ENCODE assay signal across 1 cellular context in the genomic region with DNA sequence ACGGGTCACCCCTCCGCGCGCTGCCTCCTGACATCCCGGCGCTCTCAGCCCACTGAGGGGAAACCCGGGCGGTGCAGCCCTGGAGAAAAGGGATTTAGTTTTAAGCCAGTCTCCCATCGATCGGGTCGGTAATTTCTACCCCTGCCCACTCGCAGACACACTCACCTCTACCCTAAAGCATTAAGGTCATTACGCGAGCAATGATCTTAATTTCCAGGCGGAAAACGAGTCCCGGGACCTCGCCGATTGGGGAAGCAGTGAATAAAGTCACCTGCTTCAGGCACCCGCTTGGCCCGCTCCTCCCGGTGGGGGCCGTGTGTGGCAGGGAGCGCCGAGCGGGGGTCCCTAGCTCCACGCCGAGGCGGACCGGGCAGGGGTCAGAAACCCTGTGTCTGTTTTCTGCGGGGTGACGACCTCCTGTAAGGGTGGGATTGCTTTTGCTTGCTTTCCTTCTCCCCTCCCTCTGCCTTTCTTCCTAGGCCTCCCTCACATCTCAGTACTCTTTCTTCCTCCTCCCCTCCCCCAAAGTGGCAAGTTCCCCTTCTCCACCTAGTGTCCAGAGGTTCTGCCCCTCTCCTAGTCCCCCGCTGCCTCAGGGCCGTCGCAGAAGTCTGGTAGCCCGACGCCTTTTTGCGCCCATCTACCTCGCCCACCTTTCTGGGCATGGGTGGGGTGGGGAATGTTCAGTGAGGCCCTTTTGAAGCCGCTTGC.
TF ChIP-seq lines count a peak whose summit lies in the region.

No MANE protein-coding gene starts in this region.

TF ChIP-seq in HepG2, 621 proteins besides CTCF, POLR2A, EP300 and RAD21 (continued from another document):
- TF ChIP-seq, protein P1, sequence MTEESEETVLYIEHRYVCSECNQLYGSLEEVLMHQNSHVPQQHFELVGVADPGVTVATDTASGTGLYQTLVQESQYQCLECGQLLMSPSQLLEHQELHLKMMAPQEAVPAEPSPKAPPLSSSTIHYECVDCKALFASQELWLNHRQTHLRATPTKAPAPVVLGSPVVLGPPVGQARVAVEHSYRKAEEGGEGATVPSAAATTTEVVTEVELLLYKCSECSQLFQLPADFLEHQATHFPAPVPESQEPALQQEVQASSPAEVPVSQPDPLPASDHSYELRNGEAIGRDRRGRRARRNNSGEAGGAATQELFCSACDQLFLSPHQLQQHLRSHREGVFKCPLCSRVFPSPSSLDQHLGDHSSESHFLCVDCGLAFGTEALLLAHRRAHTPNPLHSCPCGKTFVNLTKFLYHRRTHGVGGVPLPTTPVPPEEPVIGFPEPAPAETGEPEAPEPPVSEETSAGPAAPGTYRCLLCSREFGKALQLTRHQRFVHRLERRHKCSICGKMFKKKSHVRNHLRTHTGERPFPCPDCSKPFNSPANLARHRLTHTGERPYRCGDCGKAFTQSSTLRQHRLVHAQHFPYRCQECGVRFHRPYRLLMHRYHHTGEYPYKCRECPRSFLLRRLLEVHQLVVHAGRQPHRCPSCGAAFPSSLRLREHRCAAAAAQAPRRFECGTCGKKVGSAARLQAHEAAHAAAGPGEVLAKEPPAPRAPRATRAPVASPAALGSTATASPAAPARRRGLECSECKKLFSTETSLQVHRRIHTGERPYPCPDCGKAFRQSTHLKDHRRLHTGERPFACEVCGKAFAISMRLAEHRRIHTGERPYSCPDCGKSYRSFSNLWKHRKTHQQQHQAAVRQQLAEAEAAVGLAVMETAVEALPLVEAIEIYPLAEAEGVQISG (CRISPR knock-in tag; IDR thresholded peaks at IDR 0.05), result no peak
- no peak for TF ChIP-seq RORA (CRISPR knock-in tag; IDR thresholded peaks at IDR 0.05)
- TF ChIP-seq, protein P2, sequence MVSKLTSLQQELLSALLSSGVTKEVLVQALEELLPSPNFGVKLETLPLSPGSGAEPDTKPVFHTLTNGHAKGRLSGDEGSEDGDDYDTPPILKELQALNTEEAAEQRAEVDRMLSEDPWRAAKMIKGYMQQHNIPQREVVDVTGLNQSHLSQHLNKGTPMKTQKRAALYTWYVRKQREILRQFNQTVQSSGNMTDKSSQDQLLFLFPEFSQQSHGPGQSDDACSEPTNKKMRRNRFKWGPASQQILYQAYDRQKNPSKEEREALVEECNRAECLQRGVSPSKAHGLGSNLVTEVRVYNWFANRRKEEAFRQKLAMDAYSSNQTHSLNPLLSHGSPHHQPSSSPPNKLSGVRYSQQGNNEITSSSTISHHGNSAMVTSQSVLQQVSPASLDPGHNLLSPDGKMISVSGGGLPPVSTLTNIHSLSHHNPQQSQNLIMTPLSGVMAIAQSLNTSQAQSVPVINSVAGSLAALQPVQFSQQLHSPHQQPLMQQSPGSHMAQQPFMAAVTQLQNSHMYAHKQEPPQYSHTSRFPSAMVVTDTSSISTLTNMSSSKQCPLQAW (CRISPR knock-in tag; IDR thresholded peaks at IDR 0.05), result no peak
- TF ChIP-seq TBX2 (CRISPR knock-in tag; IDR thresholded peaks at IDR 0.05; ENCODE audit: borderline replicate concordance), result no peak
- TF ChIP-seq ZNF180 (CRISPR knock-in tag; IDR thresholded peaks at IDR 0.05; ENCODE audit: borderline replicate concordance, low read depth), result no peak
- TF ChIP-seq BRCA1 (CRISPR knock-in tag; IDR thresholded peaks at IDR 0.05), result no peak
- TF ChIP-seq CBX2 (IDR thresholded peaks at IDR 0.05; ENCODE audit: low read depth, low read length), result no peak; the same call in 1 of the 2 replicates
- peak; percentile 84; the same call in 1 of the 2 replicates for TF ChIP-seq CBX2 (CRISPR knock-in tag; IDR thresholded peaks at IDR 0.05; ENCODE audit: low read depth)
- TF ChIP-seq, protein P3, sequence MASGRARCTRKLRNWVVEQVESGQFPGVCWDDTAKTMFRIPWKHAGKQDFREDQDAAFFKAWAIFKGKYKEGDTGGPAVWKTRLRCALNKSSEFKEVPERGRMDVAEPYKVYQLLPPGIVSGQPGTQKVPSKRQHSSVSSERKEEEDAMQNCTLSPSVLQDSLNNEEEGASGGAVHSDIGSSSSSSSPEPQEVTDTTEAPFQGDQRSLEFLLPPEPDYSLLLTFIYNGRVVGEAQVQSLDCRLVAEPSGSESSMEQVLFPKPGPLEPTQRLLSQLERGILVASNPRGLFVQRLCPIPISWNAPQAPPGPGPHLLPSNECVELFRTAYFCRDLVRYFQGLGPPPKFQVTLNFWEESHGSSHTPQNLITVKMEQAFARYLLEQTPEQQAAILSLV (CRISPR knock-in tag; IDR thresholded peaks at IDR 0.05; ENCODE audit: borderline replicate concordance), result no peak
- no peak for TF ChIP-seq NPAS2 (CRISPR knock-in tag; IDR thresholded peaks at IDR 0.05; ENCODE audit: borderline replicate concordance)
- TF ChIP-seq, protein P4, sequence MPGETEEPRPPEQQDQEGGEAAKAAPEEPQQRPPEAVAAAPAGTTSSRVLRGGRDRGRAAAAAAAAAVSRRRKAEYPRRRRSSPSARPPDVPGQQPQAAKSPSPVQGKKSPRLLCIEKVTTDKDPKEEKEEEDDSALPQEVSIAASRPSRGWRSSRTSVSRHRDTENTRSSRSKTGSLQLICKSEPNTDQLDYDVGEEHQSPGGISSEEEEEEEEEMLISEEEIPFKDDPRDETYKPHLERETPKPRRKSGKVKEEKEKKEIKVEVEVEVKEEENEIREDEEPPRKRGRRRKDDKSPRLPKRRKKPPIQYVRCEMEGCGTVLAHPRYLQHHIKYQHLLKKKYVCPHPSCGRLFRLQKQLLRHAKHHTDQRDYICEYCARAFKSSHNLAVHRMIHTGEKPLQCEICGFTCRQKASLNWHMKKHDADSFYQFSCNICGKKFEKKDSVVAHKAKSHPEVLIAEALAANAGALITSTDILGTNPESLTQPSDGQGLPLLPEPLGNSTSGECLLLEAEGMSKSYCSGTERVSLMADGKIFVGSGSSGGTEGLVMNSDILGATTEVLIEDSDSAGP (CRISPR knock-in tag; IDR thresholded peaks at IDR 0.05; ENCODE audit: borderline replicate concordance), result peak; percentile 1; the same call in 1 of the 2 replicates
- TF ChIP-seq EZH2 (conservative IDR thresholded peaks at IDR 0.05; ENCODE audit: low read depth, low read length), result peak; percentile 79
- TF ChIP-seq, protein P5, sequence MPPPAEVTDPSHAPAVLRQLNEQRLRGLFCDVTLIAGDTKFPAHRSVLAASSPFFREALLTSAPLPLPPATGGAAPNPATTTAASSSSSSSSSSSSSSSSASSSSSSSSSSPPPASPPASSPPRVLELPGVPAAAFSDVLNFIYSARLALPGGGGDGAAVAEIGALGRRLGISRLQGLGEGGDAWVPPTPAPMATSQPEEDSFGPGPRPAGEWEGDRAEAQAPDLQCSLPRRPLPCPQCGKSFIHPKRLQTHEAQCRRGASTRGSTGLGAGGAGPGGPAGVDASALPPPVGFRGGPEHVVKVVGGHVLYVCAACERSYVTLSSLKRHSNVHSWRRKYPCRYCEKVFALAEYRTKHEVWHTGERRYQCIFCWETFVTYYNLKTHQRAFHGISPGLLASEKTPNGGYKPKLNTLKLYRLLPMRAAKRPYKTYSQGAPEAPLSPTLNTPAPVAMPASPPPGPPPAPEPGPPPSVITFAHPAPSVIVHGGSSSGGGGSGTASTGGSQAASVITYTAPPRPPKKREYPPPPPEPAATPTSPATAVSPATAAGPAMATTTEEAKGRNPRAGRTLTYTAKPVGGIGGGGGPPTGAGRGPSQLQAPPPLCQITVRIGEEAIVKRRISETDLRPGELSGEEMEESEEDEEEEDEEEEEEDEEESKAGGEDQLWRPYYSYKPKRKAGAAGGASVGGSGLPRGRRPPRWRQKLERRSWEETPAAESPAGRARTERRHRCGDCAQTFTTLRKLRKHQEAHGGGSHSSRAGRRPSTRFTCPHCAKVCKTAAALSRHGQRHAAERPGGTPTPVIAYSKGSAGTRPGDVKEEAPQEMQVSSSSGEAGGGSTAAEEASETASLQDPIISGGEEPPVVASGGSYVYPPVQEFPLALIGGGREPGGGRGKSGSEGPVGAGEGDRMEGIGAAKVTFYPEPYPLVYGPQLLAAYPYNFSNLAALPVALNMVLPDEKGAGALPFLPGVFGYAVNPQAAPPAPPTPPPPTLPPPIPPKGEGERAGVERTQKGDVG (CRISPR knock-in tag; IDR thresholded peaks at IDR 0.05; ENCODE audit: borderline replicate concordance), result no peak
- TF ChIP-seq CENPT (CRISPR knock-in tag; IDR thresholded peaks at IDR 0.05; ENCODE audit: low read depth), result no peak
- TF ChIP-seq, protein P6, sequence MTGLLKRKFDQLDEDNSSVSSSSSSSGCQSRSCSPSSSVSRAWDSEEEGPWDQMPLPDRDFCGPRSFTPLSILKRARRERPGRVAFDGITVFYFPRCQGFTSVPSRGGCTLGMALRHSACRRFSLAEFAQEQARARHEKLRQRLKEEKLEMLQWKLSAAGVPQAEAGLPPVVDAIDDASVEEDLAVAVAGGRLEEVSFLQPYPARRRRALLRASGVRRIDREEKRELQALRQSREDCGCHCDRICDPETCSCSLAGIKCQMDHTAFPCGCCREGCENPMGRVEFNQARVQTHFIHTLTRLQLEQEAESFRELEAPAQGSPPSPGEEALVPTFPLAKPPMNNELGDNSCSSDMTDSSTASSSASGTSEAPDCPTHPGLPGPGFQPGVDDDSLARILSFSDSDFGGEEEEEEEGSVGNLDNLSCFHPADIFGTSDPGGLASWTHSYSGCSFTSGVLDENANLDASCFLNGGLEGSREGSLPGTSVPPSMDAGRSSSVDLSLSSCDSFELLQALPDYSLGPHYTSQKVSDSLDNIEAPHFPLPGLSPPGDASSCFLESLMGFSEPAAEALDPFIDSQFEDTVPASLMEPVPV (CRISPR knock-in tag; IDR thresholded peaks at IDR 0.05), result no peak
- TF ChIP-seq, protein P7, sequence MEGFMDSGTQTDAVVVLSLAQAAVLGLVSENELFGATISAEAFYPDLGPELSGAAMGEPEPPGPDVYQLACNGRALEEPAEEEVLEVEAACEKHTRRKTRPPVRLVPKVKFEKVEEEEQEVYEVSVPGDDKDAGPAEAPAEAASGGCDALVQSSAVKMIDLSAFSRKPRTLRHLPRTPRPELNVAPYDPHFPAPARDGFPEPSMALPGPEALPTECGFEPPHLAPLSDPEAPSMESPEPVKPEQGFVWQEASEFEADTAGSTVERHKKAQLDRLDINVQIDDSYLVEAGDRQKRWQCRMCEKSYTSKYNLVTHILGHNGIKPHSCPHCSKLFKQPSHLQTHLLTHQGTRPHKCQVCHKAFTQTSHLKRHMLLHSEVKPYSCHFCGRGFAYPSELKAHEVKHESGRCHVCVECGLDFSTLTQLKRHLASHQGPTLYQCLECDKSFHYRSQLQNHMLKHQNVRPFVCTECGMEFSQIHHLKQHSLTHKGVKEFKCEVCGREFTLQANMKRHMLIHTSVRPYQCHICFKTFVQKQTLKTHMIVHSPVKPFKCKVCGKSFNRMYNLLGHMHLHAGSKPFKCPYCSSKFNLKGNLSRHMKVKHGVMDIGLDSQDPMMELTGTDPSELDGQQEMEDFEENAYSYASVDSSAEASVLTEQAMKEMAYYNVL (CRISPR knock-in tag; IDR thresholded peaks at IDR 0.05; ENCODE audit: borderline replicate concordance), result 0 out of 2 replicates have a peak, but pooled peaks have one; percentile 0
- no peak for TF ChIP-seq NR1H2 (CRISPR knock-in tag; IDR thresholded peaks at IDR 0.05; ENCODE audit: borderline replicate concordance, low read depth)
- TF ChIP-seq, protein P8, sequence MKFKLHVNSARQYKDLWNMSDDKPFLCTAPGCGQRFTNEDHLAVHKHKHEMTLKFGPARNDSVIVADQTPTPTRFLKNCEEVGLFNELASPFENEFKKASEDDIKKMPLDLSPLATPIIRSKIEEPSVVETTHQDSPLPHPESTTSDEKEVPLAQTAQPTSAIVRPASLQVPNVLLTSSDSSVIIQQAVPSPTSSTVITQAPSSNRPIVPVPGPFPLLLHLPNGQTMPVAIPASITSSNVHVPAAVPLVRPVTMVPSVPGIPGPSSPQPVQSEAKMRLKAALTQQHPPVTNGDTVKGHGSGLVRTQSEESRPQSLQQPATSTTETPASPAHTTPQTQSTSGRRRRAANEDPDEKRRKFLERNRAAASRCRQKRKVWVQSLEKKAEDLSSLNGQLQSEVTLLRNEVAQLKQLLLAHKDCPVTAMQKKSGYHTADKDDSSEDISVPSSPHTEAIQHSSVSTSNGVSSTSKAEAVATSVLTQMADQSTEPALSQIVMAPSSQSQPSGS (CRISPR knock-in tag; IDR thresholded peaks at IDR 0.05), result no peak
- TF ChIP-seq ZFP82 (CRISPR knock-in tag; IDR thresholded peaks at IDR 0.05; ENCODE audit: borderline replicate concordance), result no peak
- TF ChIP-seq, protein P9, sequence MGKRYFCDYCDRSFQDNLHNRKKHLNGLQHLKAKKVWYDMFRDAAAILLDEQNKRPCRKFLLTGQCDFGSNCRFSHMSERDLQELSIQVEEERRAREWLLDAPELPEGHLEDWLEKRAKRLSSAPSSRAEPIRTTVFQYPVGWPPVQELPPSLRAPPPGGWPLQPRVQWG (CRISPR knock-in tag; IDR thresholded peaks at IDR 0.05; ENCODE audit: borderline replicate concordance, low read depth), result no peak
- TF ChIP-seq HES4 (CRISPR knock-in tag; IDR thresholded peaks at IDR 0.05; ENCODE audit: borderline replicate concordance), result 0 out of 2 replicates have a peak, but pooled peaks have one; percentile 25
- TF ChIP-seq REXO4 (CRISPR knock-in tag; IDR thresholded peaks at IDR 0.05; ENCODE audit: borderline replicate concordance), result no peak
- no peak for TF ChIP-seq ZNF383 (CRISPR knock-in tag; IDR thresholded peaks at IDR 0.05; ENCODE audit: borderline replicate concordance)
- TF ChIP-seq ZNF775 (CRISPR knock-in tag; IDR thresholded peaks at IDR 0.05; ENCODE audit: borderline replicate concordance), result no peak
- TF ChIP-seq ZMYM3 (CRISPR knock-in tag; IDR thresholded peaks at IDR 0.05), result no peak
